18 cellular contexts compared by ENCODE assay signal in genomic region chr11:128593281-128593680, GRCh38. TPM values are rescaled to one million over a fixed set of nuclear protein-coding genes. Genes with fewer than 3 reads are reported as not detected.
A peak's percentile ranks its signal among the peaks of the same experiment; 100 is the strongest.
DNase-seq lines count a peak whose midpoint lies in the region; ATAC-seq and TF ChIP-seq lines count a peak whose summit lies in the region.
"Had no signal": no experiment of that assay in that cellular context is flagged by ENCODE, and none has a peak within 500 bp of the region (broad histone marks: within the 10 kb centered on the region; RNA-seq: fewer than 3 reads in every experiment).

No MANE protein-coding gene starts in this region.

- no peak overlapping the region for H2BK120ac ChIP-seq in trophoblast cell (ENCODE audit: insufficient read depth, low read length, poor library complexity)

- H3K79me2 ChIP-seq in trophoblast cell (ENCODE audit: control insufficient read depth, insufficient read depth, low read length, poor library complexity): no peaks in the 10 kb centered on the region
- H3K79me2 ChIP-seq: hepatocyte had no signal

- H3K4me3 Mint-ChIP-seq in WTC11: peak overlapping the region; percentile 20

- H2BK12ac ChIP-seq in trophoblast cell (ENCODE audit: low read length): no peak overlapping the region

- peaks cover 5% of the 10 kb centered on the region for H3K27me3 Mint-ChIP-seq in WTC11 (ENCODE audit: low read depth)

- no peak overlapping the region for H4K8ac ChIP-seq in trophoblast cell (ENCODE audit: low read depth, low read length)

- H3K14ac ChIP-seq in trophoblast cell (ENCODE audit: low read length): no peak overlapping the region

- H4K12ac ChIP-seq in trophoblast cell (ENCODE audit: low read depth, low read length): no peak overlapping the region

- POLR2A ChIA-PET in HEK293 (lab: Yijun Ruan, JAX) (no interaction called here), WTC11 (lab: Charles Lee) (no interaction called here)

- TF ChIP-seq CTCF in HEK293 (tag by site-specific recombination; IDR thresholded peaks at IDR 0.05) (no peak), WTC11 (IDR thresholded peaks at IDR 0.05) (no peak)

- no peak overlapping the region for H3K4me3 ChIP-seq in HEK293 (ENCODE audit: low read depth, low read length)
- no peak overlapping the region for H3K4me3 ChIP-seq in trophoblast cell (ENCODE audit: low read depth, low read length)
- H3K4me3 ChIP-seq: esophagus muscularis mucosa, hepatocyte, PC-9, upper lobe of left lung had no signal

- H3K36me3 ChIP-seq in HEK293 (ENCODE audit: control insufficient read depth in 2 of 2, insufficient read depth in 1 of 2, low read length in 2 of 2) (no peaks in the 10 kb centered on the region), trophoblast cell (ENCODE audit: control insufficient read depth in 1 of 2, insufficient read depth in 2 of 2, low read length in 2 of 2) (no peaks in the 10 kb centered on the region)
- H3K36me3 ChIP-seq: esophagus muscularis mucosa, upper lobe of left lung had no signal

- no peaks in the 10 kb centered on the region for H3K27me3 ChIP-seq in trophoblast cell (ENCODE audit: insufficient read depth, low read length)
- H3K27me3 ChIP-seq: esophagus muscularis mucosa, upper lobe of left lung had no signal

- no CpG with 5 or more reads among the region's 4 CpGs for WGBS in trophoblast cell (ENCODE audit: extremely low coverage, insufficient coverage, insufficient read length)

- H4K91ac ChIP-seq in trophoblast cell (ENCODE audit: low read depth, low read length): no peak overlapping the region

- no peaks in the 10 kb centered on the region for H3K9me3 ChIP-seq in HEK293 (ENCODE audit: control insufficient read depth, insufficient read depth, low read depth, low read length)
- H3K9me3 ChIP-seq in trophoblast cell (ENCODE audit: insufficient read depth, low read depth, low read length): no peaks in the 10 kb centered on the region
- H3K9me3 ChIP-seq: esophagus muscularis mucosa, upper lobe of left lung had no signal

- H3K9ac ChIP-seq in trophoblast cell (ENCODE audit: low read length): no peak overlapping the region

- H2AK5ac ChIP-seq in trophoblast cell (ENCODE audit: low read length): no peak overlapping the region

- H3K4me2 ChIP-seq in trophoblast cell (ENCODE audit: low read length): no peak overlapping the region
- H3K4me2 ChIP-seq: hepatocyte, PC-9 had no signal

- peak; percentile 65 for DNase-seq in AG20443 (ENCODE audit: low spot score)
- peak; percentile 36 for DNase-seq in WTC11 (ENCODE audit: low spot score)
- DNase-seq in iPS-NIHi11 (ENCODE audit: low spot score): peak; percentile 46
- DNase-seq in trophoblast cell: no peak
- DNase-seq in NCI-H2171 treated with DMSO at 0.1 percent for 48 hours (lab: John Stamatoyannopoulos, UW): no peak
- DNase-seq in epidermal melanocyte (ENCODE audit: insufficient read length, low spot score): no peak
- DNase-seq: ACHN; activated gamma-delta T cell; aorta; NCI-H1694 treated with DMSO at 0.1 percent for 48 hours; PC-9; stimulated activated naive CD4-positive, alpha-beta T cell; upper lobe of left lung had no signal

- H3K4me1 ChIP-seq in HEK293 (ENCODE audit: control insufficient read depth, insufficient read depth, low read length): peaks cover 10% of the 10 kb centered on the region
- H3K4me1 ChIP-seq in trophoblast cell (ENCODE audit: control insufficient read depth in 1 of 2, insufficient read depth in 2 of 2, low read length in 2 of 2): peaks cover 0 to 5% of the 10 kb centered on the region in 2 experiments
- H3K4me1 ChIP-seq: esophagus muscularis mucosa had no signal

- 0 out of 2 replicates have a peak overlapping the region, but pooled peaks have one; percentile 27 for H3K27ac Mint-ChIP-seq in WTC11

- no peak overlapping the region for H2AFZ ChIP-seq in trophoblast cell (ENCODE audit: insufficient read depth, low read length, poor library complexity)
- H2AFZ ChIP-seq: hepatocyte, PC-9 had no signal

- H3K27ac ChIP-seq in HEK293 (ENCODE audit: extremely low read depth, low read depth, low read length) (no peak overlapping the region), trophoblast cell (ENCODE audit: low read depth, low read length) (no peak overlapping the region)
- H3K27ac ChIP-seq: esophagus muscularis mucosa, hepatocyte, PC-9, upper lobe of left lung, VCaP had no signal

- H3K23ac ChIP-seq in trophoblast cell (ENCODE audit: low read length): no peak overlapping the region

- no peak overlapping the region for H2BK5ac ChIP-seq in trophoblast cell (ENCODE audit: low read depth, low read length, poor library complexity)

- ATAC-seq in WTC11: peak; percentile 85
- ATAC-seq in HG02610 (IDR thresholded peaks at IDR 0.05; ENCODE audit: unreplicated experiment): no peak

- peaks cover 59% of the 10 kb centered on the region for H3K4me1 Mint-ChIP-seq in WTC11

- H3K36me3 Mint-ChIP-seq in WTC11: 0 out of 2 replicates have a peak, but pooled peaks cover 2% of the 10 kb centered on the region

- H3K79me1 ChIP-seq in trophoblast cell (ENCODE audit: low read length): no peaks in the 10 kb centered on the region

- peaks cover 9% of the 10 kb centered on the region for H3K9me3 Mint-ChIP-seq in WTC11

- CTCF ChIA-PET in HEK293 (lab: Yijun Ruan, JAX): interaction anchor here (1.0 kb wide), 1 partner anchor 237 kb away, joined by 3 read pairs; no protein-coding TSS in a partner anchor
- CTCF ChIA-PET in WTC11 (lab: Charles Lee): no interaction called here

- no peak overlapping the region for H3K4ac ChIP-seq in trophoblast cell (ENCODE audit: low read depth, low read length)

- H3K18ac ChIP-seq in trophoblast cell (ENCODE audit: low read length): no peak overlapping the region

TF ChIP-seq in HEK293, 187 proteins besides CTCF, POLR2A, EP300 and RAD21 (continues in another document):
- TF ChIP-seq ZNF221 (tag by site-specific recombination; IDR thresholded peaks at IDR 0.05; ENCODE audit: borderline replicate concordance) (no peak), TRIM28 (IDR thresholded peaks at IDR 0.05; ENCODE audit: borderline replicate concordance, low read length) (peak; percentile 71), ZNF175 (tag by site-specific recombination; IDR thresholded peaks at IDR 0.05) (no peak), GLI2 (tag by site-specific recombination; IDR thresholded peaks at IDR 0.05; ENCODE audit: borderline replicate concordance, low read depth) (no peak)
- TF ChIP-seq, protein P1, sequence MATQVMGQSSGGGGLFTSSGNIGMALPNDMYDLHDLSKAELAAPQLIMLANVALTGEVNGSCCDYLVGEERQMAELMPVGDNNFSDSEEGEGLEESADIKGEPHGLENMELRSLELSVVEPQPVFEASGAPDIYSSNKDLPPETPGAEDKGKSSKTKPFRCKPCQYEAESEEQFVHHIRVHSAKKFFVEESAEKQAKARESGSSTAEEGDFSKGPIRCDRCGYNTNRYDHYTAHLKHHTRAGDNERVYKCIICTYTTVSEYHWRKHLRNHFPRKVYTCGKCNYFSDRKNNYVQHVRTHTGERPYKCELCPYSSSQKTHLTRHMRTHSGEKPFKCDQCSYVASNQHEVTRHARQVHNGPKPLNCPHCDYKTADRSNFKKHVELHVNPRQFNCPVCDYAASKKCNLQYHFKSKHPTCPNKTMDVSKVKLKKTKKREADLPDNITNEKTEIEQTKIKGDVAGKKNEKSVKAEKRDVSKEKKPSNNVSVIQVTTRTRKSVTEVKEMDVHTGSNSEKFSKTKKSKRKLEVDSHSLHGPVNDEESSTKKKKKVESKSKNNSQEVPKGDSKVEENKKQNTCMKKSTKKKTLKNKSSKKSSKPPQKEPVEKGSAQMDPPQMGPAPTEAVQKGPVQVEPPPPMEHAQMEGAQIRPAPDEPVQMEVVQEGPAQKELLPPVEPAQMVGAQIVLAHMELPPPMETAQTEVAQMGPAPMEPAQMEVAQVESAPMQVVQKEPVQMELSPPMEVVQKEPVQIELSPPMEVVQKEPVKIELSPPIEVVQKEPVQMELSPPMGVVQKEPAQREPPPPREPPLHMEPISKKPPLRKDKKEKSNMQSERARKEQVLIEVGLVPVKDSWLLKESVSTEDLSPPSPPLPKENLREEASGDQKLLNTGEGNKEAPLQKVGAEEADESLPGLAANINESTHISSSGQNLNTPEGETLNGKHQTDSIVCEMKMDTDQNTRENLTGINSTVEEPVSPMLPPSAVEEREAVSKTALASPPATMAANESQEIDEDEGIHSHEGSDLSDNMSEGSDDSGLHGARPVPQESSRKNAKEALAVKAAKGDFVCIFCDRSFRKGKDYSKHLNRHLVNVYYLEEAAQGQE (tag by site-specific recombination; IDR thresholded peaks at IDR 0.05): 0 out of 2 replicates have a peak, but pooled peaks have one; percentile 20

TF ChIP-seq in WTC11, 78 proteins besides CTCF, POLR2A, EP300 and RAD21 (continues in another document):
- TF ChIP-seq, protein P2, sequence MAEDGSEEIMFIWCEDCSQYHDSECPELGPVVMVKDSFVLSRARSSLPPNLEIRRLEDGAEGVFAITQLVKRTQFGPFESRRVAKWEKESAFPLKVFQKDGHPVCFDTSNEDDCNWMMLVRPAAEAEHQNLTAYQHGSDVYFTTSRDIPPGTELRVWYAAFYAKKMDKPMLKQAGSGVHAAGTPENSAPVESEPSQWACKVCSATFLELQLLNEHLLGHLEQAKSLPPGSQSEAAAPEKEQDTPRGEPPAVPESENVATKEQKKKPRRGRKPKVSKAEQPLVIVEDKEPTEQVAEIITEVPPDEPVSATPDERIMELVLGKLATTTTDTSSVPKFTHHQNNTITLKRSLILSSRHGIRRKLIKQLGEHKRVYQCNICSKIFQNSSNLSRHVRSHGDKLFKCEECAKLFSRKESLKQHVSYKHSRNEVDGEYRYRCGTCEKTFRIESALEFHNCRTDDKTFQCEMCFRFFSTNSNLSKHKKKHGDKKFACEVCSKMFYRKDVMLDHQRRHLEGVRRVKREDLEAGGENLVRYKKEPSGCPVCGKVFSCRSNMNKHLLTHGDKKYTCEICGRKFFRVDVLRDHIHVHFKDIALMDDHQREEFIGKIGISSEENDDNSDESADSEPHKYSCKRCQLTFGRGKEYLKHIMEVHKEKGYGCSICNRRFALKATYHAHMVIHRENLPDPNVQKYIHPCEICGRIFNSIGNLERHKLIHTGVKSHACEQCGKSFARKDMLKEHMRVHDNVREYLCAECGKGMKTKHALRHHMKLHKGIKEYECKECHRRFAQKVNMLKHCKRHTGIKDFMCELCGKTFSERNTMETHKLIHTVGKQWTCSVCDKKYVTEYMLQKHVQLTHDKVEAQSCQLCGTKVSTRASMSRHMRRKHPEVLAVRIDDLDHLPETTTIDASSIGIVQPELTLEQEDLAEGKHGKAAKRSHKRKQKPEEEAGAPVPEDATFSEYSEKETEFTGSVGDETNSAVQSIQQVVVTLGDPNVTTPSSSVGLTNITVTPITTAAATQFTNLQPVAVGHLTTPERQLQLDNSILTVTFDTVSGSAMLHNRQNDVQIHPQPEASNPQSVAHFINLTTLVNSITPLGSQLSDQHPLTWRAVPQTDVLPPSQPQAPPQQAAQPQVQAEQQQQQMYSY (CRISPR knock-in tag; IDR thresholded peaks at IDR 0.05): no peak

RNA-seq across cellular contexts. Expression of gene ETS1, which starts 5.9 kb away (rescaled TPM):
- 25.3 to 33.1 TPM (median 27.2 TPM) in 3 replicates for total RNA-seq in WTC11 (2021)
- 103 and 111 TPM in 2 replicates for polyA plus RNA-seq in trophoblast cell (2013)

Comparison
In these comparisons a context has a peak if more than half of its experiments do, and no peak if none do; other contexts are left out.
1. DNase-seq: peak in AG20443 (single experiment), WTC11 (single experiment) and iPS-NIHi11 (single experiment); none in trophoblast cell (0 of 2), NCI-H2171 treated with DMSO at 0.1 percent for 48 hours (single experiment) and epidermal melanocyte (single experiment).